ENCODE assay signal across 21 cellular contexts in the genomic region with DNA sequence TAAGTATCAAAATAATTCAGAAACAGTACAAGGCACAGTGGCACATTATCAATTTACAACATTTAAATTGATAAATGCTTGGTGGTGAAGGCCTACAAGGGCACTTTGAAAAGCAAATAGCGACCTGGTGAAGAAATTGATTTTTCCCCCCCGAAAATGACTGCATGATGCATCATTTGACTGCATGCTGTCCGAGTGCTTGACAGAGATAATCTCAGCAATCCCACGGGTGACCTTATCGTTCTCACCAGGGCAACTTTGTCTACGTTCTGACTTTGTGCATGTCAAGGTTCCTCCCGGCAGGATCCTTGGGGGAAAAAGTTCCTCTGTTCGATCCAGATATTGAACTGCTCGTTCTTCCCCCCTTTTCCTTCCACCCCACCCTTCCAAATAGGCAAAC.
"Had no signal": no experiment of that assay in that cellular context is flagged by ENCODE, and none has a peak within 500 bp of the region (broad histone marks: within the 10 kb centered on the region; RNA-seq: fewer than 3 reads in every experiment).

No MANE protein-coding gene starts in this region.

- H3K9me3 ChIP-seq: MG63 had no signal

- H3K4me2 ChIP-seq: KMS-11 had no signal

- ATAC-seq: activated CD4-positive, CD25-positive, alpha-beta regulatory T cell treated with anti-CD3 and anti-CD28 coated beads, Interleukin-2, amount 50 U/mL, for 24 hours; activated CD8-positive, alpha-beta T cell treated with anti-CD3 and anti-CD28 coated beads for 36 hours; T-helper 17 cell had no signal

- DNase-seq: activated CD4-positive, alpha-beta T cell treated with anti-CD3 and anti-CD28 coated beads for 4 hours; activated CD8-positive, alpha-beta memory T cell treated with anti-CD3 and anti-CD28 coated beads, Interleukin-2, amount 50 U/mL, for 4 hours; activated CD8-positive, alpha-beta T cell treated with anti-CD3 and anti-CD28 coated beads for 36 hours; activated naive CD4-positive, alpha-beta T cell; amygdala; MG63; MV-4-11; NCI-H1092 treated with DMSO at 0.1 percent for 48 hours; NCI-H1436; NCI-H1694 treated with DMSO at 0.1 percent for 48 hours; NCI-H2029 treated with DMSO at 0.1 percent for 48 hours; NCI-H446; NCI-H524; SIG-M5; T-helper 17 cell; T-helper 9 cell had no signal

- H3K4me3 ChIP-seq: cardiac muscle cell, MG63 had no signal

- H3K27ac ChIP-seq: cardiac muscle cell, KMS-11 had no signal

- H3K36me3 ChIP-seq: cardiac muscle cell, MG63 had no signal

- H3K9ac ChIP-seq: KMS-11 had no signal

- FAIRE-seq: astrocyte, TTC549 had no signal

- H3K27me3 ChIP-seq: cardiac muscle cell, MG63 had no signal
